11 cellular contexts compared by ENCODE assay signal in the genomic region with DNA sequence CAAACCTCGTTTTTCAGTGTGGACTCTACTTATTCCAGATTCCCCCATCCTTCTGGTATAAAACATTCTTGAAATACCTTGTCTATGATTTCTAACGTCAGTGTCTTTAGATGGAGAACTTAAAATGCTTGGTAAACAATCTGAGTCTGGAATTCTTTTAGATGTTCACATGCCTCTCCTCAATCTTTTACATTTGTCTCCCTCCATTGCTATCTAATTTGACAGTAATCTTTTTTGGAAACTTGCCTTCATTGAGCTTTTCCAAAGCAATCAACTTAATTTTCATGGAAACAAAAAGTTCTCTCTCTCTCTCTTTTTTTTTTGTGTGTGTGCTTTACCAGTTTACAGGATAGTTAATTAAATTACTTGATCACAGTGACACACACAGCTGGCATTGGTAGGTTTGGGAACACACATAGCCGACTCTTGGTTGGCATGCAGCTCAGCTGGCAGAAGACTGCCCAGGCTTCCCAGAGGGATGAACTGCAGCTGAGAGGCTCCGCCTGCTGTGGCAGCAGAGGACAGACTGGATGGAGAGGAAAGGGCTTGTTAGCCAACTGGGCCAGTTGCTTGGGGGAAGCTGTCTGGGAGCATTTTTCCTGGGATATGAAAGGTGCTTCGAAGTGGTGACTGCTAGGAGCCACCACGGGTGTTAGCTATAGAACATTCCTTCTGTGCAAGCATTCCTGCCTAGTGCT.
DNase-seq lines count a peak whose midpoint lies in the region.
"Had no signal": no experiment of that assay in that cellular context is flagged by ENCODE, and none has a peak within 500 bp of the region (broad histone marks: within the 10 kb centered on the region; RNA-seq: fewer than 3 reads in every experiment).

No MANE protein-coding gene starts in this region.

- peak; percentile 14 for DNase-seq in NCI-H1694 treated with DMSO at 0.1 percent for 48 hours (lab: John Stamatoyannopoulos, UW)
- no peak for DNase-seq in NCI-H1694 (lab: John Stamatoyannopoulos, UW)
- peak in 52 of 58 donors; percentile 16 to 85 (median 62) for DNase-seq in anterior cingulate cortex (lab: John Stamatoyannopoulos, UW)
- DNase-seq in hypothalamus (lab: John Stamatoyannopoulos, UW): peak in 36 of 51 donors; percentile 16 to 85 (median 61)
- peak in 46 of 49 donors; percentile 23 to 88 (median 65) for DNase-seq in substantia nigra (lab: John Stamatoyannopoulos, UW)
- no peak for DNase-seq in Karpas-422
- no peak for DNase-seq in NCI-H748 (lab: John Stamatoyannopoulos, UW; ENCODE audit: unreplicated experiment)
- no peak for DNase-seq in activated effector memory CD4-positive, alpha-beta T cell treated with Interleukin-2 at 50 U/mL for 16 hours
- DNase-seq: activated CD4-positive, CD25-positive, alpha-beta regulatory T cell; activated naive CD4-positive, alpha-beta T cell treated with anti-CD3 and anti-CD28 coated beads, Interleukin-2, amount 50 U/mL, for 16 hours had no signal

- no peak overlapping the region for H3K9ac ChIP-seq in Karpas-422 (ENCODE audit: low read length)

- no peak overlapping the region for H3K4me3 ChIP-seq in Karpas-422 (ENCODE audit: low read length)
- H3K4me3 ChIP-seq: smooth muscle cell had no signal

- no peak overlapping the region for H2AFZ ChIP-seq in Karpas-422 (ENCODE audit: low read length)

- no peaks in the 10 kb centered on the region for H3K27me3 ChIP-seq in Karpas-422 (ENCODE audit: low read length)

- H3K9me3 ChIP-seq in Karpas-422 (ENCODE audit: low read length): no peaks in the 10 kb centered on the region

- peaks cover 32% of the 10 kb centered on the region for H3K4me1 ChIP-seq in Karpas-422 (ENCODE audit: low read length)

- no peak overlapping the region for H3K4me2 ChIP-seq in Karpas-422 (ENCODE audit: low read depth, low read length, poor library complexity, severe bottlenecking)
- H3K4me2 ChIP-seq: smooth muscle cell had no signal

- H3K79me2 ChIP-seq in Karpas-422 (ENCODE audit: low read length): no peaks in the 10 kb centered on the region

- H4K20me1 ChIP-seq in Karpas-422 (ENCODE audit: insufficient read depth, low read depth, low read length): no peaks in the 10 kb centered on the region

- H3K27ac ChIP-seq in substantia nigra (ENCODE audit: low read depth, low read length, poor library complexity, severe bottlenecking) (peak overlapping the region; percentile 14), Karpas-422 (ENCODE audit: low read length) (no peak overlapping the region)

- no peaks in the 10 kb centered on the region for H3K9me2 ChIP-seq in Karpas-422 (replicated peaks; ENCODE audit: insufficient read depth, low read length)

- no peaks in the 10 kb centered on the region for H3K36me3 ChIP-seq in Karpas-422 (ENCODE audit: insufficient read depth, low read length)

Comparison
In these comparisons a context has a peak if more than half of its experiments do, and no peak if none do; other contexts are left out.
1. DNase-seq: peak in NCI-H1694 treated with DMSO at 0.1 percent for 48 hours (single experiment), anterior cingulate cortex (52 of 58), hypothalamus (36 of 51) and substantia nigra (46 of 49); none in NCI-H1694 (single experiment), Karpas-422 (single experiment), NCI-H748 (single experiment) and activated effector memory CD4-positive, alpha-beta T cell treated with Interleukin-2 at 50 U/mL for 16 hours (single experiment).